Comparison of ENCODE assay signal across 8 cellular contexts in genomic region chr6:88870728-88871330, GRCh38.
DNase-seq lines count a peak whose midpoint lies in the region; ATAC-seq, FAIRE-seq and TF ChIP-seq lines count a peak whose summit lies in the region.

No MANE protein-coding gene starts in this region.

- no peak overlapping the region for H3K27ac ChIP-seq in AG04450 (ENCODE audit: low read depth, low read length)

- ATAC-seq in HG03521 (IDR thresholded peaks at IDR 0.05; ENCODE audit: unreplicated experiment) = no peak
- ATAC-seq in GM18907 (IDR thresholded peaks at IDR 0.05; ENCODE audit: unreplicated experiment) = no peak

- no peaks in the 10 kb centered on the region for H3K27me3 Mint-ChIP-seq in nephron (ENCODE audit: low read depth)

- FAIRE-seq in G401.6 (lab: Jason Lieb, UNC) = peak; percentile 96

- H3K4me3 ChIP-seq in AG04450 (ENCODE audit: low read depth, low read length) = no peak overlapping the region
- no peak overlapping the region for H3K4me3 ChIP-seq in epithelial cell of proximal tubule (ENCODE audit: low read depth, low read length)

- H3K4me3 Mint-ChIP-seq in nephron = no peak overlapping the region

- POLR2A ChIA-PET in AG04450 (lab: Yijun Ruan, JAX) = no interaction called here

- no peaks in the 10 kb centered on the region for H3K36me3 Mint-ChIP-seq in nephron (ENCODE audit: low read depth)

- peak; percentile 63 for TF ChIP-seq CTCF in AG04450 (IDR thresholded peaks at IDR 0.05; ENCODE audit: low read depth, low read length)
- TF ChIP-seq CTCF in epithelial cell of proximal tubule (conservative IDR thresholded peaks at IDR 0.05; ENCODE audit: low read depth, low read length) = peak; percentile 68
- peak; percentile 62 to 80 (median 71) for TF ChIP-seq CTCF in nephron (IDR thresholded peaks at IDR 0.05; ENCODE audit: unreplicated experiment in 3 of 3)

- no peaks in the 10 kb centered on the region for H3K9me3 Mint-ChIP-seq in nephron

- peaks cover 13% of the 10 kb centered on the region for H3K4me1 Mint-ChIP-seq in nephron

- DNase-seq in AG04450 (ENCODE audit: low read depth, low spot score) (peak; percentile 29), NCI-H1092 (lab: John Stamatoyannopoulos, UW) (peak; percentile 19), T-helper 9 cell (peak; percentile 24), epithelial cell of proximal tubule (ENCODE audit: low read depth) (peak; percentile 43)

- peak overlapping the region in 1 of 3 experiments; percentile 58 for H3K27ac Mint-ChIP-seq in nephron

- H3K27me3 ChIP-seq in AG04450 (ENCODE audit: control insufficient read depth, insufficient read depth, low read length) = no peaks in the 10 kb centered on the region

- CTCF ChIA-PET in AG04450 (lab: Charles Lee) = interaction anchor here (0.5 to 6.5 kb wide), 55 partner anchors 8 to 1804 kb away, joined by 3 to 129 read pairs (median 4); partner anchors contain the start of gene SMIM8

- H3K9me3 ChIP-seq in AG04450 (ENCODE audit: control insufficient read depth, insufficient read depth, low read length) = no peaks in the 10 kb centered on the region
